In genomic region chr6:33788694-33789549, GRCh38 we compare ENCODE assay signal across 8 cellular contexts.
A peak's percentile ranks its signal among the peaks of the same experiment; 100 is the strongest.
DNase-seq lines count a peak whose midpoint lies in the region; ATAC-seq and TF ChIP-seq lines count a peak whose summit lies in the region.

TSS of gene LEMD2 (minus strand) at chr6:33789130. CDS start at chr6:33789116, 14 bp downstream.

- peak; percentile 79 for ATAC-seq in HG03175 (IDR thresholded peaks at IDR 0.05; ENCODE audit: unreplicated experiment)

- peak; percentile 81 for TF ChIP-seq POLR2A in GM18951 (IDR thresholded peaks at IDR 0.05; ENCODE audit: extremely low read depth, insufficient read depth, insufficient read length)

- peak; percentile 95 for DNase-seq in AG08395 (ENCODE audit: low spot score)
- DNase-seq in NCI-H345 treated with DMSO at 0.1 percent for 48 hours (lab: John Stamatoyannopoulos, UW; ENCODE audit: unreplicated experiment), result peak; percentile 88
- DNase-seq in activated CD4-positive, CD25-positive, alpha-beta regulatory T cell (lab: John Stamatoyannopoulos, UW), result peak; percentile 77 to 87 (median 84)
- DNase-seq in caudate nucleus (lab: John Stamatoyannopoulos, UW), result peak in 60 of 61 donors; percentile 40 to 96 (median 88)
- DNase-seq in iris pigment epithelial cell (ENCODE audit: low read depth), result peak; percentile 96
- peak; percentile 83 to 92 for DNase-seq in stimulated activated CD4-positive, alpha-beta T cell treated with anti-CD3 and anti-CD28 coated beads, Interleukin-12 subunit alpha, Interleukin-12 subunit beta, amount 100 ng/mL, for 24 hours (ENCODE audit: low read depth in 2 of 2)

- peak within 1 kb of the TSS; percentile 88 for H3K27ac ChIP-seq in caudate nucleus (ENCODE audit: low read depth, low read length)

- in situ Hi-C loops in GM18951 (cut with MboI; ENCODE audit: low sequenced_read_pairs, unreplicated experiment), result no loop called here

Comparison
In these comparisons a context has a peak if more than half of its experiments do, and no peak if none do; other contexts are left out.
1. Peak in every context shown above with its lines: DNase-seq, ATAC-seq and H3K27ac ChIP-seq.